In the genomic region with DNA sequence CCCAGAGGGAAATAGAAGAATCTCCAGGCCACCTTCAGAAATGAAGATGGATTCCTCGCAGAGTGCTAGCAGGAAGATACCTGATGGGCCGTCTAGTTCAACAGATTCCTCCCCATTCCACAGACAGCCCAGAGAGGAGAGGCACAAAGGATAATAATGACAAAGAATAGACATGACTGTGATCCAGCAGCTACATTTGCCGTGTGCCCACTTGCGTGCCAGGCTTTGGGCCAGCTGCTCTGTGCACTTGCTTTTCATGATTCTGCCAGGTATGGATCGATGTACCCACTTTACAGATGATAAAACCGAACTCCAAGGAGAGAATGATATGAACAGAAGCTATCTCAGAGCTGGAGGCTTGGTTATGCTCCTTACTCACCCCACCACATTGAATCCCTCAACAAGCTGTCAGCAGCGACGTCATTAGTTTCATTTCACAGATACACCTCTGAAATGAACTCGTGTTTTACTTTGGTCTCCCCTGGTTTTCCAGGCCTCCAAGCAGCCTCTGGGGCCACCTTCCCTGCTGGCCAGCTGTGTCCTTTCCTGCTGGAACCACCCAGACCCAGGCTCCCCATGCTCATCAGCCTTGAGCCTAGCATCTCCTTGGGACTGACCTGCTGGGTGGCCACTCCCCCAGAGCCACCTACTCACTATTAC, we compare ENCODE assay signal across 17 cellular contexts. TPM values are rescaled to one million over a fixed set of nuclear protein-coding genes. Genes with fewer than 3 reads are reported as not detected.
DNase-seq lines count a peak whose midpoint lies in the region; ATAC-seq, FAIRE-seq and TF ChIP-seq lines count a peak whose summit lies in the region.
"Had no signal": no experiment of that assay in that cellular context is flagged by ENCODE, and none has a peak within 500 bp of the region (broad histone marks: within the 10 kb centered on the region; RNA-seq: fewer than 3 reads in every experiment).

No MANE protein-coding gene starts in this region.

- TF ChIP-seq CTCF in GM20000 (IDR thresholded peaks at IDR 0.05; ENCODE audit: extremely low read depth, missing control alignments), result no peak
- TF ChIP-seq CTCF in kidney (IDR thresholded peaks at IDR 0.05; ENCODE audit: borderline replicate concordance, extremely low read depth, insufficient read depth), result no peak
- TF ChIP-seq CTCF in foreskin fibroblast (IDR thresholded peaks at IDR 0.05; ENCODE audit: low read depth, low read length), result no peak

- DNase-seq in GM20000 (ENCODE audit: low spot score), result peak; percentile 52
- DNase-seq in memory B cell (ENCODE audit: low spot score in 2 of 2), result peak; percentile 51 to 56
- no peak for DNase-seq in activated effector memory CD4-positive, alpha-beta T cell treated with Interleukin-2 at 50 U/mL for 16 hours
- no peak for DNase-seq in kidney
- no peak for DNase-seq in foreskin fibroblast
- DNase-seq: activated CD8-positive, alpha-beta T cell treated with anti-CD3 and anti-CD28 coated beads, Interleukin-2, amount 10 ng/mL, durations not matched to agents 7 days and 5 days; activated naive CD4-positive, alpha-beta T cell treated with anti-CD3 and anti-CD28 coated beads for 36 hours; caudate nucleus; erythroblast; GF-D8; Kasumi-1; NCI-H2171; stimulated activated naive CD8-positive, alpha-beta T cell treated with anti-CD3 and anti-CD28 coated beads, Interleukin-15, Interleukin-2, amounts not matched to agents 100 U/mL and 50 U/mL, for 24 hours; T-helper 17 cell had no signal

- H3K4me3 Mint-ChIP-seq in memory B cell, result peak overlapping the region; percentile 78
- H3K4me3 Mint-ChIP-seq: activated CD8-positive, alpha-beta T cell treated with anti-CD3 and anti-CD28 coated beads, Interleukin-2, amount 10 ng/mL, durations not matched to agents 7 days and 5 days; activated naive CD4-positive, alpha-beta T cell treated with anti-CD3 and anti-CD28 coated beads for 36 hours had no signal

- no peaks in the 10 kb centered on the region for H3K36me3 Mint-ChIP-seq in memory B cell

- H3K9me3 Mint-ChIP-seq in memory B cell, result no peaks in the 10 kb centered on the region
- H3K9me3 Mint-ChIP-seq: activated naive CD4-positive, alpha-beta T cell treated with anti-CD3 and anti-CD28 coated beads for 36 hours had no signal

- peaks cover 39% of the 10 kb centered on the region for H3K4me1 Mint-ChIP-seq in memory B cell
- H3K4me1 Mint-ChIP-seq: T-helper 17 cell had no signal

- H3K27ac Mint-ChIP-seq in memory B cell, result peak overlapping the region; percentile 100
- H3K27ac Mint-ChIP-seq: activated CD8-positive, alpha-beta T cell treated with anti-CD3 and anti-CD28 coated beads, Interleukin-2, amount 10 ng/mL, durations not matched to agents 7 days and 5 days; activated naive CD4-positive, alpha-beta T cell treated with anti-CD3 and anti-CD28 coated beads for 36 hours; T-helper 17 cell had no signal

- H3K27me3 Mint-ChIP-seq in memory B cell, result no peaks in the 10 kb centered on the region

- H3K9me3 ChIP-seq in kidney (ENCODE audit: control insufficient read depth in 1 of 2, low read length in 2 of 2), result peaks cover 0 to 2% of the 10 kb centered on the region in 2 donors

- H3K4me1 ChIP-seq in kidney (ENCODE audit: control insufficient read depth in 1 of 2, insufficient read depth in 1 of 2, low read depth in 1 of 2, low read length in 2 of 2), result no peaks in the 10 kb centered on the region

- H3K4me3 ChIP-seq in kidney (ENCODE audit: low read length in 2 of 2) (no peak overlapping the region), foreskin fibroblast (ENCODE audit: low read depth in 1 of 2, low read length in 2 of 2) (no peak overlapping the region)

- H3K27ac ChIP-seq in kidney (ENCODE audit: low read depth in 2 of 2, low read length in 2 of 2), result no peak overlapping the region

- ATAC-seq in GM18502 (IDR thresholded peaks at IDR 0.05; ENCODE audit: poor library complexity, unreplicated experiment) (peak; percentile 29), HG03159 (IDR thresholded peaks at IDR 0.05; ENCODE audit: unreplicated experiment) (peak; percentile 24), memory B cell (ENCODE audit: low read depth) (peak; percentile 10), HG03280 (IDR thresholded peaks at IDR 0.05; ENCODE audit: unreplicated experiment) (no peak)
- ATAC-seq: activated CD8-positive, alpha-beta T cell treated with anti-CD3 and anti-CD28 coated beads, Interleukin-2, amount 10 ng/mL, durations not matched to agents 7 days and 5 days had no signal

- H3K9ac ChIP-seq in kidney (ENCODE audit: low read length in 2 of 2), result no peak overlapping the region

- H3K36me3 ChIP-seq in kidney (ENCODE audit: control insufficient read depth in 1 of 2, insufficient read depth in 2 of 2, low read length in 2 of 2), result no peaks in the 10 kb centered on the region

- no peak for FAIRE-seq in kidney (lab: Jason Lieb, UNC)

- intact Hi-C loops in kidney (cut with DNase I), result no loop called here

RNA-seq across cellular contexts. Expression of a gene that starts 11.9 kb away (rescaled TPM):
- 13.3 TPM for total RNA-seq in kidney
- polyA plus RNA-seq in kidney (ENCODE audit: insufficient read depth, low read depth, low replicate concordance), result 1.7 TPM

Comparison
In these comparisons a context has a peak if more than half of its experiments do, and no peak if none do; other contexts are left out.
1. DNase-seq: peak in GM20000 (single experiment) and memory B cell (2 of 2); none in activated effector memory CD4-positive, alpha-beta T cell treated with Interleukin-2 at 50 U/mL for 16 hours (single experiment), kidney (single experiment) and foreskin fibroblast (0 of 2).